Comparison of ENCODE assay signal across 8 cellular contexts in genomic region chr2:62287335-62287734, GRCh38.
"Had no signal": no experiment of that assay in that cellular context is flagged by ENCODE, and none has a peak within 500 bp of the region (broad histone marks: within the 10 kb centered on the region; RNA-seq: fewer than 3 reads in every experiment).

No MANE protein-coding gene starts in this region.

- H3K4me3 Mint-ChIP-seq: activated naive CD4-positive, alpha-beta T cell treated with anti-CD3 and anti-CD28 coated beads, Interleukin-2, amount 50 U/mL, for 24 hours; brain; nephron had no signal

- H3K27me3 Mint-ChIP-seq: activated naive CD4-positive, alpha-beta T cell treated with anti-CD3 and anti-CD28 coated beads, Interleukin-2, amount 50 U/mL, for 24 hours had no signal

- H3K36me3 Mint-ChIP-seq: activated naive CD4-positive, alpha-beta T cell treated with anti-CD3 and anti-CD28 coated beads, Interleukin-2, amount 50 U/mL, for 24 hours; brain had no signal

- H3K27me3 ChIP-seq: esophagus squamous epithelium, tibial artery, uterus had no signal

- DNase-seq: esophagus squamous epithelium, WERI-Rb-1 had no signal

- H3K4me1 ChIP-seq: uterus had no signal

- H3K4me3 ChIP-seq: esophagus squamous epithelium, mucosa of descending colon, tibial artery, uterus had no signal

- H3K27ac ChIP-seq: tibial artery, WERI-Rb-1 had no signal

- H3K9me3 Mint-ChIP-seq: activated naive CD4-positive, alpha-beta T cell treated with anti-CD3 and anti-CD28 coated beads, Interleukin-2, amount 50 U/mL, for 24 hours had no signal

- H3K36me3 ChIP-seq: esophagus squamous epithelium, tibial artery, uterus, WERI-Rb-1 had no signal

- H3K9me3 ChIP-seq: uterus had no signal
